Comparison of ENCODE assay signal across 9 cellular contexts in the genomic region with DNA sequence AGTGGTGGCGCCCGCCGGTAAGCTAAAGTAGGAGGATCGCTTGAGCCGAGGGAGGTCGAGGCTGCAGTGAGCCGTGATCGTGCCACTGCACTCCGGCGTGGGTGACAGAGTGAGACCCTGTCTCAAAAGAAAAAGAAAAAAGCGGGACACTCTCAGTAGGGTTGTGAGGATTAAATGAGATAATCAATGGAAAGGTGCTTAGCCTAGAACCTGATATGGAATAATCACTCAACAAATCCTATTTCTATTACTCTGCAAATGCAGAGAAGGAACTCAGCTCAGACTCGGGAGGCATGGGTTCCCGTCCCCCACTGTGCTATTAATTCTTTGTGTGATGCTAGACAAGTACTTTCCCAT. TPM values are rescaled to one million over a fixed set of nuclear protein-coding genes. Genes with fewer than 3 reads are reported as not detected.
DNase-seq lines count a peak whose midpoint lies in the region; ATAC-seq and TF ChIP-seq lines count a peak whose summit lies in the region.
"Had no signal": no experiment of that assay in that cellular context is flagged by ENCODE, and none has a peak within 500 bp of the region (broad histone marks: within the 10 kb centered on the region; RNA-seq: fewer than 3 reads in every experiment).

No MANE protein-coding gene starts in this region.

- no peak for DNase-seq in activated CD4-positive, alpha-beta T cell treated with anti-CD3 and anti-CD28 coated beads for 36 hours
- no peak for DNase-seq in activated CD4-positive, alpha-beta T cell treated with anti-CD3 and anti-CD28 coated beads for 48 hours
- DNase-seq in astrocyte of the spinal cord (ENCODE audit: low read depth, low spot score), result no peak
- DNase-seq in right lobe of liver, result no peak
- no peak for DNase-seq in suprapubic skin (ENCODE audit: low spot score in 2 of 2)
- no peak for DNase-seq in kidney glomerular epithelial cell (lab: John Stamatoyannopoulos, UW)
- no peak for DNase-seq in HCEC 1CT
- no peak for DNase-seq in NCI-H1417 treated with DMSO at 0.1 percent for 48 hours (lab: John Stamatoyannopoulos, UW)

- H3K4me1 Mint-ChIP-seq in activated CD4-positive, alpha-beta T cell treated with anti-CD3 and anti-CD28 coated beads for 36 hours, result peaks cover 28% of the 10 kb centered on the region

- peaks cover 0 to 5% (median 0%) of the 10 kb centered on the region in 4 donors for H3K4me1 ChIP-seq in right lobe of liver
- peaks cover 42% of the 10 kb centered on the region for H3K4me1 ChIP-seq in suprapubic skin

- 72% methylated on average over 8 of the region's 13 CpGs for WGBS in right lobe of liver (ENCODE audit: insufficient coverage, low coverage, low lambda C conversion rate, missing lambda C conversion rate)
- WGBS in suprapubic skin, result 39% methylated on average over 13 of the region's 13 CpGs

- H3K27me3 Mint-ChIP-seq in activated CD4-positive, alpha-beta T cell treated with anti-CD3 and anti-CD28 coated beads for 36 hours, result no peaks in the 10 kb centered on the region

- POLR2A ChIA-PET in activated CD4-positive, alpha-beta T cell treated with anti-CD3 and anti-CD28 coated beads for 36 hours (lab: Charles Lee), result interaction anchor here (0.6 kb wide), 1 partner anchor 50 kb away, joined by 5 read pairs; no protein-coding TSS in a partner anchor

- CTCF ChIA-PET in activated CD4-positive, alpha-beta T cell treated with anti-CD3 and anti-CD28 coated beads for 36 hours (lab: Charles Lee), result interaction anchor here (0.6 to 1.7 kb wide), 3 partner anchors 8 to 288 kb away, joined by 3 to 8 read pairs (median 3); no protein-coding TSS in a partner anchor

- no peak overlapping the region for H3K27ac ChIP-seq in right lobe of liver
- peak overlapping the region; percentile 95 for H3K27ac ChIP-seq in suprapubic skin

- H3K9me3 ChIP-seq in right lobe of liver (no peaks in the 10 kb centered on the region), suprapubic skin (no peaks in the 10 kb centered on the region)

- in situ Hi-C loops in astrocyte of the spinal cord (cut with HindIII; ENCODE audit: low sequenced_read_pairs), result no loop called here

- H3K4me3 ChIP-seq in astrocyte of the spinal cord (ENCODE audit: low read depth, low read length), result peak overlapping the region; percentile 30
- H3K4me3 ChIP-seq in right lobe of liver, result peak overlapping the region in 2 of 3 donors; percentile 82 to 85
- peak overlapping the region; percentile 73 for H3K4me3 ChIP-seq in suprapubic skin

- no peak overlapping the region for H3K27ac Mint-ChIP-seq in activated CD4-positive, alpha-beta T cell treated with anti-CD3 and anti-CD28 coated beads for 36 hours

- H3K27me3 ChIP-seq in right lobe of liver (no peaks in the 10 kb centered on the region), suprapubic skin (no peaks in the 10 kb centered on the region)

- H3K4me3 Mint-ChIP-seq in activated CD4-positive, alpha-beta T cell treated with anti-CD3 and anti-CD28 coated beads for 36 hours, result peak overlapping the region; percentile 97

- no peaks in the 10 kb centered on the region for H3K36me3 ChIP-seq in right lobe of liver
- no peaks in the 10 kb centered on the region for H3K36me3 ChIP-seq in suprapubic skin

- intact Hi-C loops in activated CD4-positive, alpha-beta T cell treated with anti-CD3 and anti-CD28 coated beads for 36 hours (cut with DNase I, micrococcal nuclease), result loop anchor here (2.0 to 5.0 kb wide), 2 partner anchors 152 to 522 kb away; partner anchors contain the start of genes KDM1A (in 1 of the 2), RPL11 (in 1 of the 2) and TEX46 (in 1 of the 2)
- intact Hi-C loops in right lobe of liver (cut with DNase I), result no loop called here

- no peaks in the 10 kb centered on the region for H3K36me3 Mint-ChIP-seq in activated CD4-positive, alpha-beta T cell treated with anti-CD3 and anti-CD28 coated beads for 36 hours (ENCODE audit: low read depth)

- TF ChIP-seq POLR2A in right lobe of liver (IDR thresholded peaks at IDR 0.05) (no peak), suprapubic skin (IDR thresholded peaks at IDR 0.05) (no peak)

- H3K9me3 Mint-ChIP-seq in activated CD4-positive, alpha-beta T cell treated with anti-CD3 and anti-CD28 coated beads for 36 hours (ENCODE audit: low read depth), result no peaks in the 10 kb centered on the region

- TF ChIP-seq CTCF in astrocyte of the spinal cord (IDR thresholded peaks at IDR 0.05; ENCODE audit: low read depth, low read length), result no peak
- TF ChIP-seq CTCF in right lobe of liver (IDR thresholded peaks at IDR 0.05), result no peak
- no peak for TF ChIP-seq CTCF in suprapubic skin (IDR thresholded peaks at IDR 0.05)

- ATAC-seq in activated CD4-positive, alpha-beta T cell treated with anti-CD3 and anti-CD28 coated beads for 36 hours, result no peak
- no peak for ATAC-seq in right lobe of liver

- TF ChIP-seq EP300 in suprapubic skin (IDR thresholded peaks at IDR 0.05), result no peak

RNA-seq across cellular contexts. Expression of gene LUZP1, which starts 0.5 kb away (rescaled TPM):
- 10 to 100 TPM; 13.2 to 13.6 TPM for total RNA-seq in activated CD4-positive, alpha-beta T cell treated with anti-CD3 and anti-CD28 coated beads for 36 hours
- total RNA-seq in right lobe of liver (1 to 10 TPM; 4.1 to 8.0 (median 6.1) TPM), suprapubic skin (10 to 100 TPM; 20.8 to 25.7 (median 22.9) TPM)

RNA-seq across cellular contexts. Expression of gene HTR1D, which starts 48.1 kb away (rescaled TPM):
- not detected for total RNA-seq in activated CD4-positive, alpha-beta T cell treated with anti-CD3 and anti-CD28 coated beads for 36 hours
- total RNA-seq in right lobe of liver, result not detected
- not detected for total RNA-seq in suprapubic skin
- total RNA-seq: LHCN-M2 had no signal

Comparison
In these comparisons a context has a peak if more than half of its experiments do, and no peak if none do; other contexts are left out.
1. H3K4me3 ChIP-seq: peak in every context shown above with its lines; median percentile 84 in right lobe of liver; 73 in suprapubic skin; 30 in astrocyte of the spinal cord.
2. intact Hi-C loops: an anchor here in activated CD4-positive, alpha-beta T cell treated with anti-CD3 and anti-CD28 coated beads for 36 hours (2.0 to 5.0 kb wide); none called in right lobe of liver.